8 cellular contexts compared by ENCODE assay signal in genomic region chr19:4624733-4625362, GRCh38. TPM values are rescaled to one million over a fixed set of nuclear protein-coding genes. Genes with fewer than 3 reads are reported as not detected.
A peak's percentile ranks its signal among the peaks of the same experiment; 100 is the strongest.
DNase-seq lines count a peak whose midpoint lies in the region; ATAC-seq and TF ChIP-seq lines count a peak whose summit lies in the region.

No MANE protein-coding gene starts in this region.

- no peaks in the 10 kb centered on the region for H4K20me1 ChIP-seq in BLaER1

- no TSS peak for BruUV-seq in Panc1 (replicated peaks; lab: Mats Ljungman, UMichigan)

- no peak for TF ChIP-seq POLR2A in upper lobe of left lung (IDR thresholded peaks at IDR 0.05)

- intact Hi-C loops in Panc1 (cut with micrococcal nuclease; ENCODE audit: unreplicated experiment), result no loop called here

- H3K9me3 ChIP-seq in BLaER1, result no peaks in the 10 kb centered on the region
- H3K9me3 ChIP-seq in Panc1 (ENCODE audit: control insufficient read depth, insufficient read depth, low read depth, low read length), result no peaks in the 10 kb centered on the region
- no peaks in the 10 kb centered on the region for H3K9me3 ChIP-seq in upper lobe of left lung

- in situ Hi-C loops in Panc1 (cut with HindIII; ENCODE audit: low pct_unique_long_range_greater_than_20kb, low sequenced_read_pairs), result no loop called here

- DNase-seq in GM20000 (ENCODE audit: low spot score), result no peak
- no peak for DNase-seq in Panc1 (ENCODE audit: low read depth, low spot score)
- DNase-seq in fibroblast of villous mesenchyme (ENCODE audit: low read depth), result no peak
- no peak for DNase-seq in NOMO-1 treated with dmso at 0.1 percent for 144 hours (lab: John Stamatoyannopoulos, UW; ENCODE audit: unreplicated experiment)
- no peak for DNase-seq in upper lobe of left lung
- no peak for DNase-seq in activated naive CD4-positive, alpha-beta T cell treated with Interleukin-2 at 50 U/mL for 16 hours
- DNase-seq in T-helper 2 cell, result no peak

- 52 to 53% methylated on average over 6 of the region's 6 CpGs for WGBS in upper lobe of left lung, 2 donors

- H3K9ac ChIP-seq in BLaER1, result no peak overlapping the region

- H3K4me2 ChIP-seq in BLaER1, result peak overlapping the region; percentile 22; the same call in 1 of the 2 replicates

- no peaks in the 10 kb centered on the region for H3K27me3 ChIP-seq in BLaER1
- H3K27me3 ChIP-seq in Panc1 (ENCODE audit: control insufficient read depth, insufficient read depth, low read length), result no peaks in the 10 kb centered on the region
- H3K27me3 ChIP-seq in upper lobe of left lung, result no peaks in the 10 kb centered on the region

- ATAC-seq in Panc1 (peak; percentile 79), upper lobe of left lung (ENCODE audit: low FRiP score in 2 of 2) (no peak)

- H3K36me3 ChIP-seq in BLaER1 (no peaks in the 10 kb centered on the region), Panc1 (ENCODE audit: control insufficient read depth, insufficient read depth, low read length) (no peaks in the 10 kb centered on the region), upper lobe of left lung (no peaks in the 10 kb centered on the region)

- no peak overlapping the region for H3K4me3 ChIP-seq in BLaER1
- H3K4me3 ChIP-seq in Panc1 (ENCODE audit: low read depth in 2 of 2, low read length in 2 of 2), result no peak overlapping the region
- H3K4me3 ChIP-seq in fibroblast of villous mesenchyme (ENCODE audit: low read depth, low read length), result no peak overlapping the region
- H3K4me3 ChIP-seq in upper lobe of left lung, result no peak overlapping the region

- H3K27ac ChIP-seq in BLaER1, result no peak overlapping the region
- H3K27ac ChIP-seq in Panc1 (ENCODE audit: low read length), result no peak overlapping the region
- no peak overlapping the region for H3K27ac ChIP-seq in upper lobe of left lung

- H3K4me1 ChIP-seq in BLaER1, result peaks cover 44% of the 10 kb centered on the region
- H3K4me1 ChIP-seq in Panc1 (ENCODE audit: control insufficient read depth, insufficient read depth, low read length), result peaks cover 9% of the 10 kb centered on the region; the same call in 1 of the 2 replicates
- H3K4me1 ChIP-seq in upper lobe of left lung, result no peaks in the 10 kb centered on the region

- TF ChIP-seq CTCF in GM20000 (IDR thresholded peaks at IDR 0.05; ENCODE audit: extremely low read depth, missing control alignments), result peak; percentile 33
- TF ChIP-seq CTCF in Panc1 (IDR thresholded peaks at IDR 0.05), result peak; percentile 76
- peak; percentile 34 for TF ChIP-seq CTCF in fibroblast of villous mesenchyme (IDR thresholded peaks at IDR 0.05; ENCODE audit: insufficient read depth, low read depth, low read length)
- no peak for TF ChIP-seq CTCF in upper lobe of left lung (IDR thresholded peaks at IDR 0.05)

- POLR2A ChIA-PET in Panc1 (lab: Charles Lee), result no interaction called here

- TF ChIP-seq EP300 in upper lobe of left lung (IDR thresholded peaks at IDR 0.05), result no peak

- CTCF ChIA-PET in Panc1 (lab: Charles Lee), result interaction anchor here (0.7 to 1.0 kb wide), 2 partner anchors 35 to 57 kb away, joined by 3 to 11 read pairs; no protein-coding TSS in a partner anchor

RNA-seq across cellular contexts. Expression of gene TNFAIP8L1, which starts 14.5 kb away (rescaled TPM):
- 4.8 TPM for total RNA-seq in Panc1 (2021; ENCODE audit: unreplicated experiment)
- polyA plus RNA-seq in Panc1 (2012; ENCODE audit: insufficient read length), result 3.8 TPM
- total RNA-seq in fibroblast of villous mesenchyme, result 4.2 and 4.3 TPM in 2 replicates
- total RNA-seq in upper lobe of left lung, result 10 to 100 TPM in 3 of 6 donors, 1 to 10 TPM in 3; 4.4 to 17.5 (median 11.4) TPM

RNA-seq across cellular contexts. Expression of gene MYDGF, which starts 45.3 kb away (rescaled TPM):
- 78.1 TPM for total RNA-seq in Panc1 (2021; ENCODE audit: unreplicated experiment)
- polyA plus RNA-seq in Panc1 (2012; ENCODE audit: insufficient read length), result 190 TPM
- total RNA-seq in fibroblast of villous mesenchyme, result 179 and 205 TPM in 2 replicates
- total RNA-seq in upper lobe of left lung, result 100 to 1,000 TPM in 1 of 6 donors, 10 to 100 TPM in 4, 1 to 10 TPM in 1; 6.3 to 121 (median 67.1) TPM

Comparison
In these comparisons a context has a peak if more than half of its experiments do, and no peak if none do; other contexts are left out.
1. CTCF ChIP-seq: peak in GM20000 (single experiment), Panc1 (single experiment) and fibroblast of villous mesenchyme (single experiment); none in upper lobe of left lung (0 of 6).